Comparison of ENCODE assay signal across 1 cellular context in the genomic region with DNA sequence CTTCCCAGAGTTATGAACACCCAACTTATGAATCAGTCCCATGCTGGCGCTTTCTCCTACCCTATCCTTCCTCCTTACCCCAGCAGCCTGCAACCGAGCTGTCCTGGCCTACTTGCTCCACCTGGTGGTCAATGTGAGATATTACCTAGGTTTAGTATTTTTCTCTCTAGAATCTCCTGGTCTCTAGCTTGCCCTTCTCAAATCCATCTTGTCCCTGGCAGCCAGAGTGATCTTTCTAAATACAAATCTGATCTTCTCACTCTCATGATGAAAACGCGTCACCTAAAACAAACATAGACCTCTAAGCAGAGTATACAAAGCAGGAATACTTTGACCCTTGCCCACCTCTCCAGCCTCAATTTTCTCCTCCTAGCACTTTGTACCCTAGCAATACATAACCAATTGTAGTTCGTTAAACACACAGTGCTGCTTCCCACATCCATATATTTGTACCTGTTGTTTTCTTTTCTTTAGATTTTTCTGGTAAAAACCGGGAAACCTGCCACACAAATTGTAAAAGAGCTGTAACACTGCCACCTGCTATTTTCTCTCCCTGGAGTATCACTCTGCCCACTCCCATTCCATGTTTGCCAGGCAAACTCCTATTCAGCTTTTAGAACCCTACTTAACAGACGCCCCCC.
A peak's percentile ranks its signal among the peaks of the same experiment; 100 is the strongest.
TF ChIP-seq lines count a peak whose summit lies in the region.

No MANE protein-coding gene starts in this region.

TF ChIP-seq in HEK293, 187 proteins besides CTCF, POLR2A, EP300 and RAD21 (continued from another document):
- TF ChIP-seq, protein P1, sequence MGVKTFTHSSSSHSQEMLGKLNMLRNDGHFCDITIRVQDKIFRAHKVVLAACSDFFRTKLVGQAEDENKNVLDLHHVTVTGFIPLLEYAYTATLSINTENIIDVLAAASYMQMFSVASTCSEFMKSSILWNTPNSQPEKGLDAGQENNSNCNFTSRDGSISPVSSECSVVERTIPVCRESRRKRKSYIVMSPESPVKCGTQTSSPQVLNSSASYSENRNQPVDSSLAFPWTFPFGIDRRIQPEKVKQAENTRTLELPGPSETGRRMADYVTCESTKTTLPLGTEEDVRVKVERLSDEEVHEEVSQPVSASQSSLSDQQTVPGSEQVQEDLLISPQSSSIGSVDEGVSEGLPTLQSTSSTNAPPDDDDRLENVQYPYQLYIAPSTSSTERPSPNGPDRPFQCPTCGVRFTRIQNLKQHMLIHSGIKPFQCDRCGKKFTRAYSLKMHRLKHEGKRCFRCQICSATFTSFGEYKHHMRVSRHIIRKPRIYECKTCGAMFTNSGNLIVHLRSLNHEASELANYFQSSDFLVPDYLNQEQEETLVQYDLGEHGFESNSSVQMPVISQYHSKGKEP (tag by site-specific recombination; IDR thresholded peaks at IDR 0.05), result no peak
- TF ChIP-seq, protein P2, sequence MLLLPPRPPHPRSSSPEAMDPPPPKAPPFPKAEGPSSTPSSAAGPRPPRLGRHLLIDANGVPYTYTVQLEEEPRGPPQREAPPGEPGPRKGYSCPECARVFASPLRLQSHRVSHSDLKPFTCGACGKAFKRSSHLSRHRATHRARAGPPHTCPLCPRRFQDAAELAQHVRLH (tag by site-specific recombination; IDR thresholded peaks at IDR 0.05), result peak; percentile 85
- no peak for TF ChIP-seq ZNF558 (tag by site-specific recombination; IDR thresholded peaks at IDR 0.05)
- no peak for TF ChIP-seq MEIS1 (CRISPR knock-in tag; IDR thresholded peaks at IDR 0.05; ENCODE audit: borderline replicate concordance)
- TF ChIP-seq SP7 (tag by site-specific recombination; IDR thresholded peaks at IDR 0.05), result 0 out of 2 replicates have a peak, but pooled peaks have one; percentile 31
- peak; percentile 99 for TF ChIP-seq ZNF2 (tag by site-specific recombination; IDR thresholded peaks at IDR 0.05)
- TF ChIP-seq ZSCAN30 (tag by site-specific recombination; IDR thresholded peaks at IDR 0.05), result no peak; the same call in 1 of the 2 replicates
- TF ChIP-seq ZFP3 (tag by site-specific recombination; IDR thresholded peaks at IDR 0.05; ENCODE audit: low read depth), result peak; percentile 56; the same call in 1 of the 2 replicates
- peak; percentile 82 for TF ChIP-seq ZNF654 (tag by site-specific recombination; IDR thresholded peaks at IDR 0.05; ENCODE audit: low read depth)
- no peak for TF ChIP-seq GLIS2 (tag by site-specific recombination; IDR thresholded peaks at IDR 0.05)
- TF ChIP-seq, protein P3, sequence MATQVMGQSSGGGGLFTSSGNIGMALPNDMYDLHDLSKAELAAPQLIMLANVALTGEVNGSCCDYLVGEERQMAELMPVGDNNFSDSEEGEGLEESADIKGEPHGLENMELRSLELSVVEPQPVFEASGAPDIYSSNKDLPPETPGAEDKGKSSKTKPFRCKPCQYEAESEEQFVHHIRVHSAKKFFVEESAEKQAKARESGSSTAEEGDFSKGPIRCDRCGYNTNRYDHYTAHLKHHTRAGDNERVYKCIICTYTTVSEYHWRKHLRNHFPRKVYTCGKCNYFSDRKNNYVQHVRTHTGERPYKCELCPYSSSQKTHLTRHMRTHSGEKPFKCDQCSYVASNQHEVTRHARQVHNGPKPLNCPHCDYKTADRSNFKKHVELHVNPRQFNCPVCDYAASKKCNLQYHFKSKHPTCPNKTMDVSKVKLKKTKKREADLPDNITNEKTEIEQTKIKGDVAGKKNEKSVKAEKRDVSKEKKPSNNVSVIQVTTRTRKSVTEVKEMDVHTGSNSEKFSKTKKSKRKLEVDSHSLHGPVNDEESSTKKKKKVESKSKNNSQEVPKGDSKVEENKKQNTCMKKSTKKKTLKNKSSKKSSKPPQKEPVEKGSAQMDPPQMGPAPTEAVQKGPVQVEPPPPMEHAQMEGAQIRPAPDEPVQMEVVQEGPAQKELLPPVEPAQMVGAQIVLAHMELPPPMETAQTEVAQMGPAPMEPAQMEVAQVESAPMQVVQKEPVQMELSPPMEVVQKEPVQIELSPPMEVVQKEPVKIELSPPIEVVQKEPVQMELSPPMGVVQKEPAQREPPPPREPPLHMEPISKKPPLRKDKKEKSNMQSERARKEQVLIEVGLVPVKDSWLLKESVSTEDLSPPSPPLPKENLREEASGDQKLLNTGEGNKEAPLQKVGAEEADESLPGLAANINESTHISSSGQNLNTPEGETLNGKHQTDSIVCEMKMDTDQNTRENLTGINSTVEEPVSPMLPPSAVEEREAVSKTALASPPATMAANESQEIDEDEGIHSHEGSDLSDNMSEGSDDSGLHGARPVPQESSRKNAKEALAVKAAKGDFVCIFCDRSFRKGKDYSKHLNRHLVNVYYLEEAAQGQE (tag by site-specific recombination; IDR thresholded peaks at IDR 0.05), result no peak
- TF ChIP-seq ZNF660 (tag by site-specific recombination; IDR thresholded peaks at IDR 0.05), result peak; percentile 38; the same call in 1 of the 2 replicates
- no peak for TF ChIP-seq SP3 (tag by site-specific recombination; IDR thresholded peaks at IDR 0.05)
